In genomic region chr6:41066867-41067304, GRCh38 we compare ENCODE assay signal across 8 cellular contexts. TPM values are rescaled to one million over a fixed set of nuclear protein-coding genes. Genes with fewer than 3 reads are reported as not detected.
DNase-seq lines count a peak whose midpoint lies in the region; ATAC-seq, FAIRE-seq and TF ChIP-seq lines count a peak whose summit lies in the region.

No MANE protein-coding gene starts in this region.

- FAIRE-seq in H54 (lab: Jason Lieb, UNC) (peak; percentile 96), endometrium (lab: Jason Lieb, UNC) (peak; percentile 83)

- H3K4me1 Mint-ChIP-seq in activated CD4-positive, alpha-beta memory T cell treated with anti-CD3 and anti-CD28 coated beads, Interleukin-2, amount 10 ng/mL, durations not matched to agents 7 days and 5 days = peaks cover 57% of the 10 kb centered on the region

- ATAC-seq in GM19455 (IDR thresholded peaks at IDR 0.05; ENCODE audit: unreplicated experiment) = no peak

- no peak overlapping the region for H3K4me3 ChIP-seq in AG10803 (ENCODE audit: low read length)

- CTCF ChIA-PET in activated CD4-positive, alpha-beta memory T cell treated with anti-CD3 and anti-CD28 coated beads, Interleukin-2, amount 10 ng/mL, durations not matched to agents 7 days and 5 days (lab: Charles Lee) = interaction anchor here (1.0 to 4.8 kb wide), 7 partner anchors 10 to 240 kb away, joined by 3 to 22 read pairs (median 5); partner anchors contain the start of gene UNC5CL

- H3K27me3 Mint-ChIP-seq in activated CD4-positive, alpha-beta memory T cell treated with anti-CD3 and anti-CD28 coated beads, Interleukin-2, amount 10 ng/mL, durations not matched to agents 7 days and 5 days = no peaks in the 10 kb centered on the region

- TF ChIP-seq POLR2A in H54 (IDR thresholded peaks at IDR 0.05; ENCODE audit: low read depth, low read length) = no peak

- TF ChIP-seq CTCF in AG10803 (conservative IDR thresholded peaks at IDR 0.05; ENCODE audit: low read length) = peak; percentile 88

- POLR2A ChIA-PET in activated CD4-positive, alpha-beta memory T cell treated with anti-CD3 and anti-CD28 coated beads, Interleukin-2, amount 10 ng/mL, durations not matched to agents 7 days and 5 days (lab: Charles Lee) = no interaction called here

- no peaks in the 10 kb centered on the region for H3K9me3 Mint-ChIP-seq in activated CD4-positive, alpha-beta memory T cell treated with anti-CD3 and anti-CD28 coated beads, Interleukin-2, amount 10 ng/mL, durations not matched to agents 7 days and 5 days

- DNase-seq in AG10803 (ENCODE audit: low read depth) (peak; percentile 87), H54 (ENCODE audit: insufficient read length, low spot score) (no peak), NCI-H774 (lab: John Stamatoyannopoulos, UW) (peak; percentile 40), myocyte (ENCODE audit: low read depth) (peak; percentile 80)
- DNase-seq in activated CD4-positive, alpha-beta memory T cell treated with anti-CD3 and anti-CD28 coated beads, Interleukin-2, amount 10 ng/mL, durations not matched to agents 7 days and 5 days = peak; percentile 67
- DNase-seq in stimulated activated CD8-positive, alpha-beta memory T cell treated with anti-CD3 and anti-CD28 coated beads, Interleukin-7, amount 100 ng/mL, for 48 hours (ENCODE audit: extremely low read depth in 1 of 2, low read depth in 1 of 2) = peak; percentile 4 to 37

- peak overlapping the region; percentile 10 for H3K27ac Mint-ChIP-seq in activated CD4-positive, alpha-beta memory T cell treated with anti-CD3 and anti-CD28 coated beads, Interleukin-2, amount 10 ng/mL, durations not matched to agents 7 days and 5 days

- H3K36me3 Mint-ChIP-seq in activated CD4-positive, alpha-beta memory T cell treated with anti-CD3 and anti-CD28 coated beads, Interleukin-2, amount 10 ng/mL, durations not matched to agents 7 days and 5 days (ENCODE audit: low read depth) = peaks cover 72% of the 10 kb centered on the region

- H3K4me3 Mint-ChIP-seq in activated CD4-positive, alpha-beta memory T cell treated with anti-CD3 and anti-CD28 coated beads, Interleukin-2, amount 10 ng/mL, durations not matched to agents 7 days and 5 days = no peak overlapping the region

RNA-seq across cellular contexts. Expression of gene OARD1, which starts 5.3 kb away (rescaled TPM):
- total RNA-seq in activated CD4-positive, alpha-beta memory T cell treated with anti-CD3 and anti-CD28 coated beads, Interleukin-2, amount 10 ng/mL, durations not matched to agents 7 days and 5 days = 10 to 100 TPM; 34.3 to 37.2 TPM
- total RNA-seq in myocyte = 10.2 and 18.8 TPM in 2 replicates
- 14.8 TPM for polyA plus RNA-seq in myocyte (2012)

RNA-seq across cellular contexts. Expression of gene NFYA, which starts 5.9 kb away (rescaled TPM):
- 10 to 100 TPM; 26.2 to 29.8 TPM for total RNA-seq in activated CD4-positive, alpha-beta memory T cell treated with anti-CD3 and anti-CD28 coated beads, Interleukin-2, amount 10 ng/mL, durations not matched to agents 7 days and 5 days
- 17.2 and 20.9 TPM in 2 replicates for total RNA-seq in myocyte
- 19.9 TPM for polyA plus RNA-seq in myocyte (2012)

RNA-seq across cellular contexts. Expression of gene APOBEC2, which starts 13.9 kb away (rescaled TPM):
- total RNA-seq in activated CD4-positive, alpha-beta memory T cell treated with anti-CD3 and anti-CD28 coated beads, Interleukin-2, amount 10 ng/mL, durations not matched to agents 7 days and 5 days = not detected
- total RNA-seq in myocyte = 110 and 231 TPM in 2 replicates
- polyA plus RNA-seq in myocyte (2012) = 55.6 TPM

RNA-seq across cellular contexts. Expression of gene TSPO2, which starts 24.6 kb away (rescaled TPM):
- total RNA-seq in activated CD4-positive, alpha-beta memory T cell treated with anti-CD3 and anti-CD28 coated beads, Interleukin-2, amount 10 ng/mL, durations not matched to agents 7 days and 5 days = not detected
- total RNA-seq in myocyte = not detected in 2 replicates
- not detected for polyA plus RNA-seq in myocyte (2012)

RNA-seq across cellular contexts. Expression of gene UNC5CL, which starts 27.9 kb away (rescaled TPM):
- 1 to 10 TPM; 1.6 to 2.3 TPM for total RNA-seq in activated CD4-positive, alpha-beta memory T cell treated with anti-CD3 and anti-CD28 coated beads, Interleukin-2, amount 10 ng/mL, durations not matched to agents 7 days and 5 days
- 2.3 and 2.7 TPM in 2 replicates for total RNA-seq in myocyte
- polyA plus RNA-seq in myocyte (2012) = 0.45 TPM

Comparison
In these comparisons a context has a peak if more than half of its experiments do, and no peak if none do; other contexts are left out.
1. RNA of gene APOBEC2, which starts 13.9 kb away (total RNA-seq): 110 to 231 TPM in myocyte; not detected in activated CD4-positive, alpha-beta memory T cell treated with anti-CD3 and anti-CD28 coated beads, Interleukin-2, amount 10 ng/mL, durations not matched to agents 7 days and 5 days; every median in the first group is over 100 times any median in the second.